Comparison of ENCODE assay signal across 8 cellular contexts in the genomic region with DNA sequence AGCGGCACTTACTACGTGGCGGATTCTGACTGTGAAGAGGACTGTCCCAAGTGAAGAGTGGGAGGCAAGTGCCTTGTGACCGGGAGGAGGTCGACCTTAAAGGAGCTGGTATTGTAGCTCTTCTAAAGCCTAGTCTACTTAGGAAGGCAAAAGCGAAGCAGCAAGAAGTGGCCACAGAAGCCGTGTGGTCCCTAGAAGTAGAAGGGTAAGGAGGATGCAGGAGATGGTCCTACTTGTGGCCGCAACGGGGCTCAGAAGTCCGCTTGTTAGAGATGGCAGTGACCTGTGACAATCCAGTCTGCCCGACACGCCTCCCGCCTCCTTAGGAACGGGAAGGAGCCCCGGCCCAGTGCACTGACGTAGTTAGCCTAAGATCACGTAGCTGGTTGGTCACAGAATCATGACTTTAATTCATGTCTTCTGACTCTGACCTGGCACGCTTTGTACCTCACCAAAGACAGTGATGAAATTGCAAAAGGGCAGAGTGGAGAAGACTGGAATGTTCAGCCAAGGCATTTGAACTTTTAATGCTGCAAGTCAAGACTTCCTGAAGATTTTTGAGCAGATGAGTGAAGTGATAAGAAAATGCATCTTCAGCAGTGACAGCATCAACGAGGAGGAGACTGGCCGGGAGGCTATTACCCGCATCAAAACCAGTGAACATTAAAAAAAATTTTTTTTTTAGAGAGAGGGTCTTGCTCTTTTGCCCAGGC. TPM values are rescaled to one million over a fixed set of nuclear protein-coding genes. Genes with fewer than 3 reads are reported as not detected.
DNase-seq lines count a peak whose midpoint lies in the region; ATAC-seq and TF ChIP-seq lines count a peak whose summit lies in the region.

No MANE protein-coding gene starts in this region.

- H3K27ac Mint-ChIP-seq in effector memory CD8-positive, alpha-beta T cell, result no peak overlapping the region

- CTCF ChIA-PET in AG04450 (lab: Charles Lee), result interaction anchor here (1.0 to 2.2 kb wide), 2 partner anchors 41 to 44 kb away, joined by 3 to 7 read pairs; no protein-coding TSS in a partner anchor

- H3K27me3 ChIP-seq in AG04450 (ENCODE audit: control insufficient read depth, insufficient read depth, low read length), result no peaks in the 10 kb centered on the region

- H3K9me3 Mint-ChIP-seq in effector memory CD8-positive, alpha-beta T cell, result no peaks in the 10 kb centered on the region

- peak overlapping the region; percentile 100 for H3K27ac ChIP-seq in AG04450 (ENCODE audit: low read depth, low read length)

- peaks cover 3% of the 10 kb centered on the region for H3K36me3 Mint-ChIP-seq in effector memory CD8-positive, alpha-beta T cell (ENCODE audit: insufficient read depth)

- no peak overlapping the region for H3K4me3 Mint-ChIP-seq in effector memory CD8-positive, alpha-beta T cell

- H3K9me3 ChIP-seq in AG04450 (ENCODE audit: control insufficient read depth, insufficient read depth, low read length), result no peaks in the 10 kb centered on the region; the same call in 1 of the 2 replicates

- peak; percentile 21 for ATAC-seq in GM18858 (IDR thresholded peaks at IDR 0.05; ENCODE audit: unreplicated experiment)
- peak; percentile 29 for ATAC-seq in HG03060 (IDR thresholded peaks at IDR 0.05; ENCODE audit: low read depth, unreplicated experiment)
- peak; percentile 45 for ATAC-seq in effector memory CD8-positive, alpha-beta T cell (replicated peaks)

- H3K27me3 Mint-ChIP-seq in effector memory CD8-positive, alpha-beta T cell, result no peaks in the 10 kb centered on the region

- peak overlapping the region; percentile 97 for H3K4me3 ChIP-seq in AG04450 (ENCODE audit: low read depth, low read length)

- H3K4me1 Mint-ChIP-seq in effector memory CD8-positive, alpha-beta T cell (ENCODE audit: low read depth in 2 of 2), result peaks cover 3 to 11% of the 10 kb centered on the region in 2 donors

- peak; percentile 83 for DNase-seq in AG04450 (ENCODE audit: low read depth, low spot score)
- peak; percentile 88 for DNase-seq in NCI-H526 treated with DMSO at 0.1 percent for 48 hours (lab: John Stamatoyannopoulos, UW)
- peak; percentile 83 to 90 for DNase-seq in activated CD4-positive, alpha-beta T cell treated with anti-CD3 and anti-CD28 coated beads, Interleukin-2, amount 50 U/mL, for 48 hours
- peak in 2 of 3 experiments; percentile 72 to 77 for DNase-seq in effector memory CD8-positive, alpha-beta T cell
- peak; percentile 94 for DNase-seq in mesenteric fat pad (ENCODE audit: low spot score)
- DNase-seq in stimulated activated CD8-positive, alpha-beta memory T cell treated with anti-CD3 and anti-CD28 coated beads, Interleukin-2, amount 100 ng/mL, for 1 hour (ENCODE audit: low read depth in 2 of 2), result peak; percentile 52 to 60

- TF ChIP-seq CTCF in AG04450 (IDR thresholded peaks at IDR 0.05; ENCODE audit: low read depth, low read length), result no peak

- POLR2A ChIA-PET in AG04450 (lab: Yijun Ruan, JAX), result interaction anchor here (0.6 to 1.7 kb wide), 7 partner anchors 21 to 458 kb away, joined by 3 to 5 read pairs (median 4); partner anchors contain the start of gene THNSL2

RNA-seq across cellular contexts. Expression of gene EIF2AK3, which starts 0.7 kb away (rescaled TPM):
- 11.2 and 16.3 TPM in 2 replicates for polyA plus RNA-seq in AG04450 (2011; rRNA removed)
- 11.3 and 18.1 TPM in 2 replicates for polyA minus RNA-seq in AG04450 (2011; rRNA and poly(A)+ RNA removed)
- 21.8 TPM for total RNA-seq in mesenteric fat pad

Comparison
In these comparisons a context has a peak if more than half of its experiments do, and no peak if none do; other contexts are left out.
1. Peak in every context shown above with its lines: DNase-seq, ATAC-seq, H3K4me3 ChIP-seq and H3K27ac ChIP-seq.